Comparison of ENCODE assay signal across 19 cellular contexts in genomic region chr1:182863940-182864339, GRCh38.
"Had no signal": no experiment of that assay in that cellular context is flagged by ENCODE, and none has a peak within 500 bp of the region (broad histone marks: within the 10 kb centered on the region; RNA-seq: fewer than 3 reads in every experiment).

No MANE protein-coding gene starts in this region.

- ATAC-seq: left lobe of liver, T-helper 17 cell had no signal

- H3K4me1 Mint-ChIP-seq: naive B cell had no signal

- DNase-seq: activated CD4-positive, alpha-beta T cell treated with anti-CD3 and anti-CD28 coated beads, Interleukin-2, amount 10 ng/mL, durations not matched to agents 24 days and 14 days; activated CD4-positive, CD25-positive, alpha-beta regulatory T cell; activated CD8-positive, alpha-beta memory T cell treated with anti-CD3 and anti-CD28 coated beads, Interleukin-2, amount 50 U/mL, for 48 hours; activated gamma-delta T cell treated with Interleukin-2 at 50 U/mL for 16 hours; activated naive CD8-positive, alpha-beta T cell treated with anti-CD3 and anti-CD28 coated beads, Interleukin-2, amount 10 ng/mL, durations not matched to agents 7 days and 5 days; amygdala; erythroblast; foreskin fibroblast; naive B cell; ovary; spleen; stimulated activated CD4-positive, alpha-beta T cell treated with anti-CD3 and anti-CD28 coated beads, Interleukin-4, amount 100 ng/mL, for 24 hours; stimulated activated naive CD4-positive, alpha-beta T cell treated with Interleukin-2 at 50 U/mL for 16 hours; substantia nigra; SW 1271; T-helper 17 cell; tibial artery had no signal

- H3K9me3 Mint-ChIP-seq: activated CD4-positive, alpha-beta T cell treated with anti-CD3 and anti-CD28 coated beads, Interleukin-2, amount 10 ng/mL, durations not matched to agents 24 days and 14 days; activated naive CD8-positive, alpha-beta T cell treated with anti-CD3 and anti-CD28 coated beads, Interleukin-2, amount 10 ng/mL, durations not matched to agents 7 days and 5 days; activated T-helper 1 cell treated with anti-CD3 and anti-CD28 coated beads, Interleukin-12 subunit alpha, Interleukin-12 subunit beta, Interleukin-2, Interleukin-4 antibody, amounts not matched to agents 30 ng/mL and 10 ng/mL and 1 ng/mL, durations not matched to agents 14 hours and 24 hours and 36 hours; naive B cell had no signal

- H3K4me3 Mint-ChIP-seq: activated CD4-positive, alpha-beta T cell treated with anti-CD3 and anti-CD28 coated beads, Interleukin-2, amount 10 ng/mL, durations not matched to agents 24 days and 14 days; activated naive CD8-positive, alpha-beta T cell treated with anti-CD3 and anti-CD28 coated beads, Interleukin-2, amount 10 ng/mL, durations not matched to agents 7 days and 5 days; activated T-helper 1 cell treated with anti-CD3 and anti-CD28 coated beads, Interleukin-12 subunit alpha, Interleukin-12 subunit beta, Interleukin-2, Interleukin-4 antibody, amounts not matched to agents 30 ng/mL and 10 ng/mL and 1 ng/mL, durations not matched to agents 14 hours and 24 hours and 36 hours; naive B cell; T-helper 17 cell had no signal

- H3K27me3 Mint-ChIP-seq: activated CD4-positive, alpha-beta T cell treated with anti-CD3 and anti-CD28 coated beads, Interleukin-2, amount 10 ng/mL, durations not matched to agents 24 days and 14 days; activated naive CD8-positive, alpha-beta T cell treated with anti-CD3 and anti-CD28 coated beads, Interleukin-2, amount 10 ng/mL, durations not matched to agents 7 days and 5 days; naive B cell; T-helper 17 cell had no signal

- H3K27ac Mint-ChIP-seq: activated CD4-positive, alpha-beta T cell treated with anti-CD3 and anti-CD28 coated beads, Interleukin-2, amount 10 ng/mL, durations not matched to agents 24 days and 14 days; activated naive CD8-positive, alpha-beta T cell treated with anti-CD3 and anti-CD28 coated beads, Interleukin-2, amount 10 ng/mL, durations not matched to agents 7 days and 5 days; T-helper 17 cell had no signal
